ENCODE assay signal across 19 cellular contexts in the genomic region with DNA sequence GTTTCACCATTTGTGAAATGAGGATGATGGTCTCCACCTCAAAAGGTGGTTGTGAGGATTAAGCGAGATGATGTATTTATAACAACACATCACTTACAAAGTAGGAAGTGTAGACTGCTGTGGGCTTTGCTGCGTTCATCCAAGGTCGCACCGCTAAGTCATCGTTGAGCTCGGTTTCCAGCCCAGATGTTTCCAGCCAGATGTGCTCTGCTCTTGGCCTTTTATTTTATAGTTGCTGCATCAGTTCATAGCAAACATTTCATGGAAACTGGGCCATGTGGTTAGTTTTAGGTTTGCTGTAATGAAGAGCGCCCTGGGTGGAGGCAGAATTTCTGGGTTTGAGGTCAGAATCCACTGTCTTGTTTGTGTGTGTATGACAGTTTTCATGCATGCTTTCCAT.
DNase-seq lines count a peak whose midpoint lies in the region; ATAC-seq and TF ChIP-seq lines count a peak whose summit lies in the region.
"Had no signal": no experiment of that assay in that cellular context is flagged by ENCODE, and none has a peak within 500 bp of the region (broad histone marks: within the 10 kb centered on the region; RNA-seq: fewer than 3 reads in every experiment).

No MANE protein-coding gene starts in this region.

- peaks cover 0 to 2% of the 10 kb centered on the region in 2 donors for H3K27me3 Mint-ChIP-seq in CD4-positive, alpha-beta memory T cell

- intact Hi-C loops in adrenal gland (cut with DNase I) (no loop called here), sigmoid colon (cut with DNase I) (no loop called here)
- intact Hi-C loops in CD4-positive, alpha-beta memory T cell (cut with micrococcal nuclease) = no loop called here

- H3K9me3 ChIP-seq in BLaER1 treated with 17β-estradiol and CSF1 and Interleukin-3, amounts not matched to agents 10 nM and 100 nM (replicated peaks in 1 of 11) = 0 out of 22 replicates have a peak, but pooled peaks cover 0 to 3% (median 0%) of the 10 kb centered on the region in 11 experiments
- H3K9me3 ChIP-seq in adrenal gland (replicated peaks in 1 of 3) = no peaks in the 10 kb centered on the region
- no peaks in the 10 kb centered on the region for H3K9me3 ChIP-seq in sigmoid colon
- no peaks in the 10 kb centered on the region for H3K9me3 ChIP-seq in CD4-positive, alpha-beta memory T cell (ENCODE audit: control insufficient read depth in 1 of 2, low read length in 2 of 2)

- no peaks in the 10 kb centered on the region; a peak in 1 of 22 replicates for H3K27me3 ChIP-seq in BLaER1 treated with 17β-estradiol and CSF1 and Interleukin-3, amounts not matched to agents 10 nM and 100 nM
- no peaks in the 10 kb centered on the region for H3K27me3 ChIP-seq in adrenal gland
- H3K27me3 ChIP-seq in sigmoid colon = no peaks in the 10 kb centered on the region
- H3K27me3 ChIP-seq in CD4-positive, alpha-beta memory T cell (ENCODE audit: insufficient read depth, low read length) = no peaks in the 10 kb centered on the region
- H3K27me3 ChIP-seq: cardiac muscle cell, foreskin keratinocyte had no signal

- peak overlapping the region; percentile 46 to 83 (median 66) for H3K4me2 ChIP-seq in BLaER1 treated with 17β-estradiol and CSF1 and Interleukin-3, amounts not matched to agents 10 nM and 100 nM

- TF ChIP-seq CTCF in adrenal gland (IDR thresholded peaks at IDR 0.05) = no peak
- TF ChIP-seq CTCF in foreskin fibroblast (IDR thresholded peaks at IDR 0.05; ENCODE audit: low read depth, low read length) = no peak
- TF ChIP-seq CTCF in sigmoid colon (IDR thresholded peaks at IDR 0.05) = no peak

- 0 out of 22 replicates have a peak, but pooled peaks cover 0 to 6% (median 0%) of the 10 kb centered on the region in 11 experiments for H3K36me3 ChIP-seq in BLaER1 treated with 17β-estradiol and CSF1 and Interleukin-3, amounts not matched to agents 10 nM and 100 nM
- H3K36me3 ChIP-seq in adrenal gland (replicated peaks in 1 of 2) (no peaks in the 10 kb centered on the region), sigmoid colon (no peaks in the 10 kb centered on the region)
- H3K36me3 ChIP-seq in CD4-positive, alpha-beta memory T cell (ENCODE audit: insufficient read depth, low read length) = no peaks in the 10 kb centered on the region
- H3K36me3 ChIP-seq: cardiac muscle cell, WERI-Rb-1 had no signal

- WGBS in adrenal gland, 4 donors = 26 to 54% (median 34%) methylated on average over 6 to 7 of the region's 7 CpGs
- 55 to 63% methylated on average over 7 of the region's 7 CpGs for WGBS in sigmoid colon, 2 donors

- no peaks in the 10 kb centered on the region for H3K4me1 Mint-ChIP-seq in stimulated activated effector memory CD8-positive, alpha-beta T cell treated with anti-CD3 and anti-CD28 coated beads, Interleukin-12 subunit alpha, Interleukin-12 subunit beta, amount 100 ng/mL, for 72 hours
- H3K4me1 Mint-ChIP-seq in CD4-positive, alpha-beta memory T cell = no peaks in the 10 kb centered on the region

- H4K20me1 ChIP-seq in BLaER1 treated with 17β-estradiol and CSF1 and Interleukin-3, amounts not matched to agents 10 nM and 100 nM = peaks cover 0 to 20% (median 0%) of the 10 kb centered on the region in 11 experiments; a peak in 3 of 22 replicates

- DNase-seq in adrenal gland (peak in 2 of 7 donors; percentile 29 to 44), foreskin fibroblast (peak; percentile 67 to 82), sigmoid colon (no peak), H4 (ENCODE audit: low spot score) (no peak)
- no peak for DNase-seq in stimulated activated effector memory CD8-positive, alpha-beta T cell treated with anti-CD3 and anti-CD28 coated beads, Interleukin-12 subunit alpha, Interleukin-12 subunit beta, amount 100 ng/mL, for 72 hours (ENCODE audit: low spot score in 2 of 2)
- DNase-seq in CD4-positive, alpha-beta memory T cell = no peak
- DNase-seq: activated CD8-positive, alpha-beta T cell treated with anti-CD3 and anti-CD28 coated beads for 36 hours; activated T-cell treated with anti-CD3 and anti-CD28 coated beads, Interleukin-2, amount 50 U/mL, for 72 hours; left ventricle myocardium superior; NCI-H2227 treated with DMSO at 0.1 percent for 48 hours; posterior cingulate gyrus; stimulated activated naive CD4-positive, alpha-beta T cell treated with Interleukin-2 at 50 U/mL for 16 hours; WERI-Rb-1 had no signal

- H3K9me3 Mint-ChIP-seq in stimulated activated effector memory CD8-positive, alpha-beta T cell treated with anti-CD3 and anti-CD28 coated beads, Interleukin-12 subunit alpha, Interleukin-12 subunit beta, amount 100 ng/mL, for 72 hours = no peaks in the 10 kb centered on the region
- no peaks in the 10 kb centered on the region for H3K9me3 Mint-ChIP-seq in CD4-positive, alpha-beta memory T cell
- H3K9me3 Mint-ChIP-seq: activated CD8-positive, alpha-beta T cell treated with anti-CD3 and anti-CD28 coated beads for 36 hours; activated T-cell treated with anti-CD3 and anti-CD28 coated beads, Interleukin-2, amount 50 U/mL, for 72 hours had no signal

- peak overlapping the region in 9 of 11 experiments; percentile 24 to 72 (median 37); a peak in 15 of 22 replicates for H3K9ac ChIP-seq in BLaER1 treated with 17β-estradiol and CSF1 and Interleukin-3, amounts not matched to agents 10 nM and 100 nM

- peak overlapping the region in 9 of 11 experiments; percentile 55 to 84 (median 73); a peak in 18 of 22 replicates for H3K27ac ChIP-seq in BLaER1 treated with 17β-estradiol and CSF1 and Interleukin-3, amounts not matched to agents 10 nM and 100 nM
- H3K27ac ChIP-seq in adrenal gland (peak overlapping the region in 3 of 5 donors; percentile 19 to 80 (median 58)), sigmoid colon (peak overlapping the region in 3 of 4 donors; percentile 55 to 70 (median 57))
- H3K27ac ChIP-seq in CD4-positive, alpha-beta memory T cell (ENCODE audit: low read depth, low read length) = no peak overlapping the region
- H3K27ac ChIP-seq: foreskin keratinocyte, RWPE1, WERI-Rb-1 had no signal

- ATAC-seq in stimulated activated effector memory CD8-positive, alpha-beta T cell treated with anti-CD3 and anti-CD28 coated beads, Interleukin-12 subunit alpha, Interleukin-12 subunit beta, amount 100 ng/mL, for 72 hours = no peak
- no peak for ATAC-seq in GM18870 (IDR thresholded peaks at IDR 0.05; ENCODE audit: unreplicated experiment)
- ATAC-seq: activated CD8-positive, alpha-beta T cell treated with anti-CD3 and anti-CD28 coated beads for 36 hours; activated T-cell treated with anti-CD3 and anti-CD28 coated beads, Interleukin-2, amount 50 U/mL, for 72 hours; left ventricle myocardium superior had no signal

- no peaks in the 10 kb centered on the region for H3K36me3 Mint-ChIP-seq in stimulated activated effector memory CD8-positive, alpha-beta T cell treated with anti-CD3 and anti-CD28 coated beads, Interleukin-12 subunit alpha, Interleukin-12 subunit beta, amount 100 ng/mL, for 72 hours
- H3K36me3 Mint-ChIP-seq in CD4-positive, alpha-beta memory T cell = no peaks in the 10 kb centered on the region
- H3K36me3 Mint-ChIP-seq: activated naive CD8-positive, alpha-beta T cell had no signal

- no peak for TF ChIP-seq EP300 in sigmoid colon (IDR thresholded peaks at IDR 0.05)

- no peak overlapping the region for H3K27ac Mint-ChIP-seq in stimulated activated effector memory CD8-positive, alpha-beta T cell treated with anti-CD3 and anti-CD28 coated beads, Interleukin-12 subunit alpha, Interleukin-12 subunit beta, amount 100 ng/mL, for 72 hours
- no peak overlapping the region for H3K27ac Mint-ChIP-seq in CD4-positive, alpha-beta memory T cell
- H3K27ac Mint-ChIP-seq: activated CD8-positive, alpha-beta T cell treated with anti-CD3 and anti-CD28 coated beads for 36 hours; activated naive CD8-positive, alpha-beta T cell; activated T-cell treated with anti-CD3 and anti-CD28 coated beads, Interleukin-2, amount 50 U/mL, for 72 hours had no signal

- H3K4me3 Mint-ChIP-seq in stimulated activated effector memory CD8-positive, alpha-beta T cell treated with anti-CD3 and anti-CD28 coated beads, Interleukin-12 subunit alpha, Interleukin-12 subunit beta, amount 100 ng/mL, for 72 hours = no peak overlapping the region
- no peak overlapping the region for H3K4me3 Mint-ChIP-seq in CD4-positive, alpha-beta memory T cell
- H3K4me3 Mint-ChIP-seq: activated CD8-positive, alpha-beta T cell treated with anti-CD3 and anti-CD28 coated beads for 36 hours; activated naive CD8-positive, alpha-beta T cell; activated T-cell treated with anti-CD3 and anti-CD28 coated beads, Interleukin-2, amount 50 U/mL, for 72 hours had no signal

- peaks cover 28 to 45% (median 42%) of the 10 kb centered on the region in 10 experiments for H3K4me1 ChIP-seq in BLaER1 treated with 17β-estradiol and CSF1 and Interleukin-3, amounts not matched to agents 10 nM and 100 nM
- peaks cover 17 to 24% of the 10 kb centered on the region in 2 donors for H3K4me1 ChIP-seq in adrenal gland (replicated peaks in 1 of 2)
- H3K4me1 ChIP-seq in sigmoid colon = peaks cover 0 to 35% (median 22%) of the 10 kb centered on the region in 4 donors
- H3K4me1 ChIP-seq in CD4-positive, alpha-beta memory T cell (ENCODE audit: insufficient read depth, low read length) = no peaks in the 10 kb centered on the region
- H3K4me1 ChIP-seq: foreskin keratinocyte had no signal

- CTCF ChIA-PET in CD4-positive, alpha-beta memory T cell (lab: Charles Lee; ENCODE audit: partially characterized antibody) = no interaction called here

- TF ChIP-seq POLR2A in adrenal gland (IDR thresholded peaks at IDR 0.05) = no peak
- TF ChIP-seq POLR2A in sigmoid colon (IDR thresholded peaks at IDR 0.05) = no peak

- H3K4me3 ChIP-seq in BLaER1 treated with 17β-estradiol and CSF1 and Interleukin-3, amounts not matched to agents 10 nM and 100 nM = peak overlapping the region in 1 of 10 experiments; percentile 30; a peak in 4 of 20 replicates
- H3K4me3 ChIP-seq in adrenal gland (no peak overlapping the region), foreskin fibroblast (ENCODE audit: low read depth in 1 of 2, low read length in 2 of 2) (peak overlapping the region in 1 of 2 donors; percentile 4), sigmoid colon (no peak overlapping the region)
- H3K4me3 ChIP-seq in CD4-positive, alpha-beta memory T cell (ENCODE audit: low read length in 2 of 2) = no peak overlapping the region
- H3K4me3 ChIP-seq: cardiac muscle cell had no signal

- POLR2A ChIA-PET in CD4-positive, alpha-beta memory T cell (lab: Charles Lee; ENCODE audit: partially characterized antibody) = no interaction called here

Comparison
In these comparisons a context has a peak if more than half of its experiments do, and no peak if none do; other contexts are left out.
1. DNase-seq: peak in foreskin fibroblast (2 of 2); none in sigmoid colon (single experiment), stimulated activated effector memory CD8-positive, alpha-beta T cell treated with anti-CD3 and anti-CD28 coated beads, Interleukin-12 subunit alpha, Interleukin-12 subunit beta, amount 100 ng/mL, for 72 hours (0 of 2), CD4-positive, alpha-beta memory T cell (0 of 5) and H4 (single experiment).